Comparison of ENCODE assay signal across 1 cellular context in the genomic region with DNA sequence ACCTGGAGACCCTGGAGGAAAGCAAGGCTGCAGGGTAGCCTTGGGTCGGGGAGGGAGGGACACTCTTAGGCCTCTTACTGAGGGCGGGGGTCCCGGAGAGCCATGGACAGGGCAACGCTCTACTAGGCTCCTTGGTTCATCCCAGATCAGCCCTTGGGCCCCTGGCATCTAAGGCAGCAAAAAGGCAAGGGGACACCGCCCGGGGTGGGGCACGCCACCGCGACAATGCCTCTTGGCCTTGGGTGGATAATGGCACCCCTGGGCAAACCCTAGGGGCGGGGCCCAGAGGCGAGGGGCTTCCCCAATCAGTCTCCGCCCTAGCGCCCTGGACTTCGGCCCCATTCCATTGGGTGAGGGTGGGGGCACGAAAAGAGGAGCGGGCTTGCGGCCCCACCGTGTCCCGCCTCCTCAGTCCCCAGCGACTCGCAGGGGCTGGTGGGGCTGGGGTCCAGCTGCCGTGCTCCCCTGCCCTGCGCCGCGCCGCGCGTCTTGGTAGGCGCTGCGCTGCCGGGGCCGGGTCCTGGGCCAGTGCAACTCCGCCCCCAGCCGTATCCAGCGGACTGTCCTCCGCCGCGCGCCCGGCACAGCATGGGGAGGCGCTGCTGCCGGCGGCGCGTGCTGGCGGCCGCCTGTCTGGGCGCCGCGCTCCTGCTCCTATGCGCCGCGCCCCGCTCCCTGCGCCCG.
A peak's percentile ranks its signal among the peaks of the same experiment; 100 is the strongest.
TF ChIP-seq lines count a peak whose summit lies in the region.

A gene with protein sequence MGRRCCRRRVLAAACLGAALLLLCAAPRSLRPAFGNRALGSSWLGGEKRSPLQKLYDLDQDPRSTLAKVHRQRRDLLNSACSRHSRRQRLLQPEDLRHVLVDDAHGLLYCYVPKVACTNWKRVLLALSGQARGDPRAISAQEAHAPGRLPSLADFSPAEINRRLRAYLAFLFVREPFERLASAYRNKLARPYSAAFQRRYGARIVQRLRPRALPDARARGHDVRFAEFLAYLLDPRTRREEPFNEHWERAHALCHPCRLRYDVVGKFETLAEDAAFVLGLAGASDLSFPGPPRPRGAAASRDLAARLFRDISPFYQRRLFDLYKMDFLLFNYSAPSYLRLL (plus strand): TSS at position 411 of the 684 bp plus-strand sequence. CDS start 178 bp downstream, at position 589.

TF ChIP-seq in HepG2, 621 proteins besides CTCF, POLR2A, EP300 and RAD21 (continued from another document and continues in another):
- TF ChIP-seq ZBTB33 (CRISPR knock-in tag; IDR thresholded peaks at IDR 0.05) (no peak), FOXP4 (CRISPR knock-in tag; IDR thresholded peaks at IDR 0.05) (peak; percentile 46; the same call in 1 of the 2 replicates), HNRNPL (IDR thresholded peaks at IDR 0.05; ENCODE audit: low read depth, low read length) (peak; percentile 95), REPIN1 (CRISPR knock-in tag; IDR thresholded peaks at IDR 0.05; ENCODE audit: borderline replicate concordance, low read depth) (0 out of 2 replicates have a peak, but pooled peaks have one; percentile 17), SALL1 (CRISPR knock-in tag; IDR thresholded peaks at IDR 0.05) (0 out of 2 replicates have a peak, but pooled peaks have one; percentile 7), NR0B2 (CRISPR knock-in tag; IDR thresholded peaks at IDR 0.05) (no peak), ZSCAN20 (CRISPR knock-in tag; IDR thresholded peaks at IDR 0.05; ENCODE audit: borderline replicate concordance) (0 out of 2 replicates have a peak, but pooled peaks have one; percentile 52), MAZ (IDR thresholded peaks at IDR 0.05; ENCODE audit: borderline replicate concordance, low read depth, low read length) (peak; percentile 98), MAZ (CRISPR knock-in tag; IDR thresholded peaks at IDR 0.05; ENCODE audit: low read depth) (peak; percentile 79; the same call in 1 of the 2 replicates), ZNF138 (CRISPR knock-in tag; IDR thresholded peaks at IDR 0.05; ENCODE audit: low read depth) (0 out of 2 replicates have a peak, but pooled peaks have one; percentile 41), KDM5B (CRISPR knock-in tag; IDR thresholded peaks at IDR 0.05; ENCODE audit: borderline replicate concordance) (peak; percentile 85; the same call in 1 of the 2 replicates), HDAC1 (CRISPR knock-in tag; IDR thresholded peaks at IDR 0.05) (peak; percentile 73), ATF7-NPFF (CRISPR knock-in tag; IDR thresholded peaks at IDR 0.05; ENCODE audit: low read depth) (peak; percentile 37; the same call in 1 of the 2 replicates), ZNF333 (CRISPR knock-in tag; IDR thresholded peaks at IDR 0.05; ENCODE audit: borderline replicate concordance) (no peak), PBX2 (CRISPR knock-in tag; IDR thresholded peaks at IDR 0.05) (no peak), ZSCAN9 (CRISPR knock-in tag; IDR thresholded peaks at IDR 0.05; ENCODE audit: borderline replicate concordance) (peak; percentile 35; the same call in 1 of the 2 replicates), ZBTB38 (CRISPR knock-in tag; IDR thresholded peaks at IDR 0.05) (0 out of 2 replicates have a peak, but pooled peaks have one; percentile 35), RFXANK (CRISPR knock-in tag; IDR thresholded peaks at IDR 0.05) (no peak; the same call in 1 of the 2 replicates), ZNF792 (CRISPR knock-in tag; IDR thresholded peaks at IDR 0.05) (0 out of 2 replicates have a peak, but pooled peaks have one; percentile 30), HES4 (CRISPR knock-in tag; IDR thresholded peaks at IDR 0.05; ENCODE audit: borderline replicate concordance) (peak; percentile 48; the same call in 1 of the 2 replicates), CCDC6 (CRISPR knock-in tag; IDR thresholded peaks at IDR 0.05) (peak; percentile 33; the same call in 1 of the 2 replicates), MTF2 (CRISPR knock-in tag; IDR thresholded peaks at IDR 0.05; ENCODE audit: borderline replicate concordance) (0 out of 2 replicates have a peak, but pooled peaks have one; percentile 48), GTF2F1 (IDR thresholded peaks at IDR 0.05; ENCODE audit: low read length) (0 out of 2 replicates have a peak, but pooled peaks have one; percentile 62), PCBP1 (IDR thresholded peaks at IDR 0.05; ENCODE audit: borderline replicate concordance, low read depth, low read length) (no peak), KAT7 (CRISPR knock-in tag; IDR thresholded peaks at IDR 0.05; ENCODE audit: borderline replicate concordance) (peak; percentile 58; the same call in 1 of the 2 replicates), YY1 (IDR thresholded peaks at IDR 0.05; ENCODE audit: insufficient read depth, insufficient replicate concordance, low read depth, low read length) (peak; percentile 60), ATF4 (CRISPR knock-in tag; IDR thresholded peaks at IDR 0.05) (0 out of 4 replicates have a peak, but pooled peaks of 1 of the 2 experiments have one; percentile 5), CBFB (CRISPR knock-in tag; IDR thresholded peaks at IDR 0.05) (no peak; the same call in 1 of the 2 replicates), ZNF281 (CRISPR knock-in tag; IDR thresholded peaks at IDR 0.05; ENCODE audit: borderline replicate concordance) (peak; percentile 62; the same call in 1 of the 2 replicates), MATR3 (CRISPR knock-in tag; IDR thresholded peaks at IDR 0.05) (no peak)
- TF ChIP-seq, protein P1, sequence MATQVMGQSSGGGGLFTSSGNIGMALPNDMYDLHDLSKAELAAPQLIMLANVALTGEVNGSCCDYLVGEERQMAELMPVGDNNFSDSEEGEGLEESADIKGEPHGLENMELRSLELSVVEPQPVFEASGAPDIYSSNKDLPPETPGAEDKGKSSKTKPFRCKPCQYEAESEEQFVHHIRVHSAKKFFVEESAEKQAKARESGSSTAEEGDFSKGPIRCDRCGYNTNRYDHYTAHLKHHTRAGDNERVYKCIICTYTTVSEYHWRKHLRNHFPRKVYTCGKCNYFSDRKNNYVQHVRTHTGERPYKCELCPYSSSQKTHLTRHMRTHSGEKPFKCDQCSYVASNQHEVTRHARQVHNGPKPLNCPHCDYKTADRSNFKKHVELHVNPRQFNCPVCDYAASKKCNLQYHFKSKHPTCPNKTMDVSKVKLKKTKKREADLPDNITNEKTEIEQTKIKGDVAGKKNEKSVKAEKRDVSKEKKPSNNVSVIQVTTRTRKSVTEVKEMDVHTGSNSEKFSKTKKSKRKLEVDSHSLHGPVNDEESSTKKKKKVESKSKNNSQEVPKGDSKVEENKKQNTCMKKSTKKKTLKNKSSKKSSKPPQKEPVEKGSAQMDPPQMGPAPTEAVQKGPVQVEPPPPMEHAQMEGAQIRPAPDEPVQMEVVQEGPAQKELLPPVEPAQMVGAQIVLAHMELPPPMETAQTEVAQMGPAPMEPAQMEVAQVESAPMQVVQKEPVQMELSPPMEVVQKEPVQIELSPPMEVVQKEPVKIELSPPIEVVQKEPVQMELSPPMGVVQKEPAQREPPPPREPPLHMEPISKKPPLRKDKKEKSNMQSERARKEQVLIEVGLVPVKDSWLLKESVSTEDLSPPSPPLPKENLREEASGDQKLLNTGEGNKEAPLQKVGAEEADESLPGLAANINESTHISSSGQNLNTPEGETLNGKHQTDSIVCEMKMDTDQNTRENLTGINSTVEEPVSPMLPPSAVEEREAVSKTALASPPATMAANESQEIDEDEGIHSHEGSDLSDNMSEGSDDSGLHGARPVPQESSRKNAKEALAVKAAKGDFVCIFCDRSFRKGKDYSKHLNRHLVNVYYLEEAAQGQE (IDR thresholded peaks at IDR 0.05; ENCODE audit: borderline replicate concordance in 1 of 2, low read depth in 1 of 2, low read length in 2 of 2): 0 out of 4 replicates have a peak, but pooled peaks of 1 of the 2 experiments have one; percentile 7
- TF ChIP-seq, protein P2, sequence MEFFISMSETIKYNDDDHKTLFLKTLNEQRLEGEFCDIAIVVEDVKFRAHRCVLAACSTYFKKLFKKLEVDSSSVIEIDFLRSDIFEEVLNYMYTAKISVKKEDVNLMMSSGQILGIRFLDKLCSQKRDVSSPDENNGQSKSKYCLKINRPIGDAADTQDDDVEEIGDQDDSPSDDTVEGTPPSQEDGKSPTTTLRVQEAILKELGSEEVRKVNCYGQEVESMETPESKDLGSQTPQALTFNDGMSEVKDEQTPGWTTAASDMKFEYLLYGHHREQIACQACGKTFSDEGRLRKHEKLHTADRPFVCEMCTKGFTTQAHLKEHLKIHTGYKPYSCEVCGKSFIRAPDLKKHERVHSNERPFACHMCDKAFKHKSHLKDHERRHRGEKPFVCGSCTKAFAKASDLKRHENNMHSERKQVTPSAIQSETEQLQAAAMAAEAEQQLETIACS (CRISPR knock-in tag; IDR thresholded peaks at IDR 0.05): 0 out of 2 replicates have a peak, but pooled peaks have one; percentile 38
- TF ChIP-seq, protein P3, sequence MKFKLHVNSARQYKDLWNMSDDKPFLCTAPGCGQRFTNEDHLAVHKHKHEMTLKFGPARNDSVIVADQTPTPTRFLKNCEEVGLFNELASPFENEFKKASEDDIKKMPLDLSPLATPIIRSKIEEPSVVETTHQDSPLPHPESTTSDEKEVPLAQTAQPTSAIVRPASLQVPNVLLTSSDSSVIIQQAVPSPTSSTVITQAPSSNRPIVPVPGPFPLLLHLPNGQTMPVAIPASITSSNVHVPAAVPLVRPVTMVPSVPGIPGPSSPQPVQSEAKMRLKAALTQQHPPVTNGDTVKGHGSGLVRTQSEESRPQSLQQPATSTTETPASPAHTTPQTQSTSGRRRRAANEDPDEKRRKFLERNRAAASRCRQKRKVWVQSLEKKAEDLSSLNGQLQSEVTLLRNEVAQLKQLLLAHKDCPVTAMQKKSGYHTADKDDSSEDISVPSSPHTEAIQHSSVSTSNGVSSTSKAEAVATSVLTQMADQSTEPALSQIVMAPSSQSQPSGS (CRISPR knock-in tag; IDR thresholded peaks at IDR 0.05): peak; percentile 54; the same call in 1 of the 2 replicates
